In the genomic region with DNA sequence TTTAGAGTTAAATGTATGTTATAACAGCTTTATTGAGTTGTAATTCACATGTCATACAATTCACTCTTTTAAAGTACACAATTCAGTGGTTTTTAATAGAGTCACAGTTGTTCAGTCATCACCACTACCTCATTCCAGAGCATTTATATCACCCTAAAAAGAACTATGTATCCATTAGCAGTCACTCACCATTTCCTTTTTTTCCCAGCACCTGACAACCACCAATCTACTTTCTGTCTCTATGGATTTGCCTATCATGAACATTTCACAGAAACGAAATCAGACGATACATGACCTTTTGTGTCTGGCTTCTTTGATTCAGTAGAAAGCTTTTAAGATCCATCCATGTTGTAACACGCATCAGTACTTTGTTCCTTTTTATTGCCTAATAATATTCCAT, we compare ENCODE assay signal across 16 cellular contexts. TPM values are rescaled to one million over a fixed set of nuclear protein-coding genes. Genes with fewer than 3 reads are reported as not detected.
A peak's percentile ranks its signal among the peaks of the same experiment; 100 is the strongest.
DNase-seq lines count a peak whose midpoint lies in the region; ATAC-seq, FAIRE-seq and TF ChIP-seq lines count a peak whose summit lies in the region.
"Had no signal": no experiment of that assay in that cellular context is flagged by ENCODE, and none has a peak within 500 bp of the region (broad histone marks: within the 10 kb centered on the region; RNA-seq: fewer than 3 reads in every experiment).

No MANE protein-coding gene starts in this region.

- no peak for TF ChIP-seq CTCF in epithelial cell of esophagus (IDR thresholded peaks at IDR 0.05; ENCODE audit: insufficient read depth, low read depth, low read length, missing control alignments)

- no peak overlapping the region for H3K4me3 ChIP-seq in epithelial cell of esophagus (ENCODE audit: low read length)
- H3K4me3 ChIP-seq: A549 had no signal

- no peak for FAIRE-seq in RCC 7860 (lab: Jason Lieb, UNC)
- FAIRE-seq: A549 had no signal

- ATAC-seq in GM19455 (IDR thresholded peaks at IDR 0.05; ENCODE audit: unreplicated experiment): no peak
- ATAC-seq: A549 had no signal

- DNase-seq in EL (peak; percentile 1), RCC 7860 (ENCODE audit: low spot score) (peak; percentile 56), epithelial cell of esophagus (ENCODE audit: low read depth) (peak; percentile 72), myocyte (ENCODE audit: low read depth) (peak; percentile 55), NCI-H2081 (lab: John Stamatoyannopoulos, UW) (no peak), NCI-H1694 (lab: John Stamatoyannopoulos, UW) (no peak)
- DNase-seq: DMS153, GOT3, KBM-7, NCI-H1092, NCI-H1694 treated with DMSO at 0.1 percent for 48 hours, NCI-H2171, NCI-H82, SHP77 had no signal

RNA-seq across cellular contexts. Expression of gene FRAS1, which starts 52.9 kb away (rescaled TPM):
- total RNA-seq in myocyte: 18.3 and 21.0 TPM in 2 replicates
- polyA plus RNA-seq in myocyte (2012): 18.4 TPM

Comparison
In these comparisons a context has a peak if more than half of its experiments do, and no peak if none do; other contexts are left out.
1. DNase-seq: peak in EL (single experiment), RCC 7860 (single experiment), epithelial cell of esophagus (single experiment) and myocyte (single experiment); none in NCI-H2081 (0 of 2) and NCI-H1694 (single experiment).